Comparison of ENCODE assay signal across 18 cellular contexts in genomic region chr1:4650486-4650885, GRCh38. TPM values are rescaled to one million over a fixed set of nuclear protein-coding genes. Genes with fewer than 3 reads are reported as not detected.
DNase-seq lines count a peak whose midpoint lies in the region; ATAC-seq, FAIRE-seq and TF ChIP-seq lines count a peak whose summit lies in the region.
"Had no signal": no experiment of that assay in that cellular context is flagged by ENCODE, and none has a peak within 500 bp of the region (broad histone marks: within the 10 kb centered on the region; RNA-seq: fewer than 3 reads in every experiment).

No MANE protein-coding gene starts in this region.

- POLR2A ChIA-PET in A549 (lab: Yijun Ruan, JAX) = no interaction called here

- H3K9me3 Mint-ChIP-seq in astrocyte (ENCODE audit: unreplicated experiment) = no peaks in the 10 kb centered on the region
- H3K9me3 Mint-ChIP-seq: activated T-cell treated with anti-CD3 and anti-CD28 coated beads, Interleukin-2, amount 50 U/mL, for 24 hours had no signal

- dilution Hi-C loops in keratinocyte (cut with MboI; ENCODE audit: extremely low pct_ligation_motif_present, low sequenced_read_pairs) = no loop called here

- FAIRE-seq in A549 (lab: Jason Lieb, UNC) (no peak), HTR-8/SVneo (lab: Jason Lieb, UNC) (peak; percentile 91), astrocyte (lab: Jason Lieb, UNC) (no peak), keratinocyte (lab: Jason Lieb, UNC) (peak; percentile 87)

- H3K4me1 Mint-ChIP-seq in astrocyte (ENCODE audit: low read depth, unreplicated experiment) = no peaks in the 10 kb centered on the region

- H3K27me3 Mint-ChIP-seq in astrocyte (ENCODE audit: low read depth, unreplicated experiment) = peaks cover 15% of the 10 kb centered on the region

- no peaks in the 10 kb centered on the region for H3K36me3 Mint-ChIP-seq in astrocyte (ENCODE audit: low read depth, unreplicated experiment)
- H3K36me3 Mint-ChIP-seq: activated naive CD8-positive, alpha-beta T cell had no signal

- H3K27me3 ChIP-seq in astrocyte (ENCODE audit: insufficient read depth, low read length) (peaks cover 4% of the 10 kb centered on the region), keratinocyte (ENCODE audit: control insufficient read depth, extremely low read depth, insufficient read depth, low read length) (peaks cover 7% of the 10 kb centered on the region)

- DNase-seq in A549 (ENCODE audit: low read depth in 1 of 2, low spot score in 1 of 2) = peak; percentile 60 to 67
- peak; percentile 82 for DNase-seq in HTR-8/SVneo (ENCODE audit: insufficient read length, low spot score)
- peak; percentile 45 for DNase-seq in astrocyte (ENCODE audit: low read depth)
- DNase-seq in keratinocyte (ENCODE audit: low read depth, low spot score) = peak; percentile 98
- no peak for DNase-seq in HuH-7 (ENCODE audit: low spot score)
- no peak for DNase-seq in NCI-H146 treated with DMSO at 0.1 percent for 48 hours (lab: John Stamatoyannopoulos, UW; ENCODE audit: unreplicated experiment)
- no peak for DNase-seq in NCI-H510A treated with DMSO at 0.1 percent for 48 hours (lab: John Stamatoyannopoulos, UW)
- DNase-seq: activated CD4-positive, alpha-beta T cell treated with anti-CD3 and anti-CD28 coated beads, Interleukin-2, amount 50 U/mL, for 1 hour; activated T-cell treated with anti-CD3 and anti-CD28 coated beads, Interleukin-2, amount 50 U/mL, for 24 hours; Calu3; left ventricle myocardium inferior; NCI-H1105; NK-92 treated with Interleukin-12 subunit alpha and Interleukin-12 subunit beta, amount 100 ng/mL, for 24 hours had no signal

- no peaks in the 10 kb centered on the region for H3K79me2 ChIP-seq in astrocyte (ENCODE audit: insufficient read depth, low read length)
- H3K79me2 ChIP-seq in keratinocyte (ENCODE audit: control insufficient read depth, insufficient read depth, low read length) = no peaks in the 10 kb centered on the region

- H3K4me1 ChIP-seq in A549 (peaks cover 24% of the 10 kb centered on the region), astrocyte (ENCODE audit: insufficient read depth, low read length) (no peaks in the 10 kb centered on the region), keratinocyte (ENCODE audit: control insufficient read depth, extremely low read depth, insufficient read depth, low read length) (peaks cover 28% of the 10 kb centered on the region)

- H3K27ac ChIP-seq in A549 (peak overlapping the region; percentile 61 to 82), astrocyte (ENCODE audit: low read depth, low read length) (no peak overlapping the region), keratinocyte (ENCODE audit: control insufficient read depth, insufficient read depth, low read length) (peak overlapping the region; percentile 69)
- H3K27ac ChIP-seq: left ventricle myocardium inferior had no signal

- peak overlapping the region; percentile 70 for H3K4me2 ChIP-seq in A549
- no peak overlapping the region for H3K4me2 ChIP-seq in astrocyte (ENCODE audit: low read length)
- H3K4me2 ChIP-seq in keratinocyte (ENCODE audit: control insufficient read depth, extremely low read depth, insufficient read depth, low read depth, low read length) = peak overlapping the region; percentile 60

- H3K9ac ChIP-seq in astrocyte (ENCODE audit: low read length) = no peak overlapping the region
- H3K9ac ChIP-seq in keratinocyte (ENCODE audit: control insufficient read depth, extremely low read depth, insufficient read depth, low read length) = peak overlapping the region; percentile 22

- no peak overlapping the region for H3K4me3 Mint-ChIP-seq in astrocyte (ENCODE audit: unreplicated experiment)
- H3K4me3 Mint-ChIP-seq: activated naive CD8-positive, alpha-beta T cell; activated T-cell treated with anti-CD3 and anti-CD28 coated beads, Interleukin-2, amount 50 U/mL, for 24 hours had no signal

- H3K27ac Mint-ChIP-seq in astrocyte (ENCODE audit: unreplicated experiment) = no peak overlapping the region
- H3K27ac Mint-ChIP-seq: activated naive CD8-positive, alpha-beta T cell; activated T-cell treated with anti-CD3 and anti-CD28 coated beads, Interleukin-2, amount 50 U/mL, for 24 hours had no signal

- no peak for TF ChIP-seq RAD21 in A549 (conservative IDR thresholded peaks at IDR 0.05 in 1 of 2, IDR thresholded peaks at IDR 0.05 in 1 of 2)

- no peak for TF ChIP-seq POLR2A in A549 (IDR thresholded peaks at IDR 0.05; ENCODE audit: low read length)

- CTCF ChIA-PET in A549 (lab: Yijun Ruan, JAX) = no interaction called here

- WGBS in A549 (ENCODE audit: missing lambda C conversion rate) = 11% methylated on average over 5 of the region's 8 CpGs

- no peak for TF ChIP-seq EP300 in A549 (IDR thresholded peaks at IDR 0.05)

- H3K36me3 ChIP-seq in astrocyte (ENCODE audit: insufficient read depth, low read length) (no peaks in the 10 kb centered on the region), keratinocyte (ENCODE audit: control insufficient read depth in 2 of 2, extremely low read depth in 1 of 2, insufficient read depth in 2 of 2, low read length in 2 of 2) (no peaks in the 10 kb centered on the region)
- H3K36me3 ChIP-seq: left ventricle myocardium inferior had no signal

- H3K4me3 ChIP-seq in A549 = no peak overlapping the region
- no peak overlapping the region for H3K4me3 ChIP-seq in astrocyte (ENCODE audit: insufficient read depth, low read depth, low read length)
- no peak overlapping the region for H3K4me3 ChIP-seq in keratinocyte (ENCODE audit: control insufficient read depth in 2 of 3, extremely low read depth in 1 of 3, insufficient read depth in 2 of 3, low read depth in 1 of 3, low read length in 3 of 3)
- H3K4me3 ChIP-seq: left ventricle myocardium inferior had no signal

- ATAC-seq in A549 = peak; percentile 80 to 87
- ATAC-seq in HG02623 (IDR thresholded peaks at IDR 0.05; ENCODE audit: unreplicated experiment) = no peak

- H2AFZ ChIP-seq in astrocyte (ENCODE audit: low read depth, low read length) = no peak overlapping the region
- H2AFZ ChIP-seq in keratinocyte (ENCODE audit: control insufficient read depth, low read length) = no peak overlapping the region

- H4K20me1 ChIP-seq in astrocyte (ENCODE audit: insufficient read depth, low read length) = no peaks in the 10 kb centered on the region
- no peaks in the 10 kb centered on the region for H4K20me1 ChIP-seq in keratinocyte (ENCODE audit: control insufficient read depth, extremely low read depth, insufficient read depth, low read length)

- TF ChIP-seq CTCF in A549 (IDR thresholded peaks at IDR 0.05) (no peak), astrocyte (IDR thresholded peaks at IDR 0.05; ENCODE audit: insufficient read depth, low read depth, low read length) (no peak), keratinocyte (optimal IDR thresholded peaks at IDR 0.05 in 1 of 3, IDR thresholded peaks at IDR 0.05 in 1 of 3, conservative IDR thresholded peaks at IDR 0.05 in 1 of 3; ENCODE audit: extremely low read depth in 1 of 3, insufficient read depth in 2 of 3, low read length in 3 of 3) (no peak)

- no peaks in the 10 kb centered on the region for H3K9me3 ChIP-seq in A549
- peaks cover 7% of the 10 kb centered on the region for H3K9me3 ChIP-seq in astrocyte (ENCODE audit: insufficient read depth, low read depth, low read length)
- H3K9me3 ChIP-seq in keratinocyte (ENCODE audit: control insufficient read depth, low read depth, low read length) = no peaks in the 10 kb centered on the region
- H3K9me3 ChIP-seq: left ventricle myocardium inferior had no signal

- H3K9me1 ChIP-seq in keratinocyte (ENCODE audit: control insufficient read depth, extremely low read depth, insufficient read depth, low read length) = no peaks in the 10 kb centered on the region

TF ChIP-seq in A549, 52 proteins besides CTCF, POLR2A, EP300 and RAD21:
- TF ChIP-seq FOSL2 (IDR thresholded peaks at IDR 0.05) = 0 out of 2 replicates have a peak, but pooled peaks have one; percentile 38
- TF ChIP-seq FOSL2 (CRISPR knock-in tag; IDR thresholded peaks at IDR 0.05) = peak; percentile 53
- TF ChIP-seq KDM1A (IDR thresholded peaks at IDR 0.05; ENCODE audit: low read depth) = no peak

RNA-seq across cellular contexts. Expression of gene AJAP1, which starts 3.9 kb away (rescaled TPM):
- polyA plus RNA-seq in A549 (2011; rRNA removed) = not detected in 2 replicates
- not detected in 2 replicates for polyA plus RNA-seq in A549 (2012; cell fraction: cytosol; rRNA removed)
- not detected in 2 replicates for polyA plus RNA-seq in A549 (2012; cell fraction: nucleus; rRNA removed)
- polyA plus RNA-seq in A549 (2017; fragmentation: RNase III; extraction: RNeasy Plus Mini Kit Qiagen cat#74134 plus additional on column Dnase treatment) = not detected in 3 replicates
- polyA minus RNA-seq in A549 (2011; rRNA and poly(A)+ RNA removed) = not detected in 2 replicates
- total RNA-seq in astrocyte = 0.29 and 0.34 TPM in 2 replicates
- 2.2 to 2.8 TPM (median 2.5 TPM) in 3 replicates for polyA plus RNA-seq in keratinocyte
- polyA plus RNA-seq in keratinocyte (2011; ENCODE audit: low read depth) = 1.9 TPM
- polyA plus RNA-seq in keratinocyte (2011; cell fraction: cytosol; rRNA removed) = 1.8 and 2.4 TPM in 2 replicates
- polyA plus RNA-seq in keratinocyte (2011; cell fraction: nucleus; rRNA removed) = 3.4 and 4.7 TPM in 2 replicates
- 2.3 and 3.6 TPM in 2 replicates for polyA plus RNA-seq in keratinocyte (2012; ENCODE audit: low replicate concordance)
- 1.7 to 3.4 TPM (median 1.8 TPM) in 3 replicates for polyA minus RNA-seq in keratinocyte
- 3.5 TPM for polyA minus RNA-seq in keratinocyte (2011; cell fraction: cytosol; rRNA and poly(A)+ RNA removed)
- polyA minus RNA-seq in keratinocyte (2011; cell fraction: nucleus; rRNA and poly(A)+ RNA removed) = 3.1 and 4.1 TPM in 2 replicates
- total RNA-seq: Calu3, HT-29, myocyte, SK-MEL-5 had no signal

Comparison
In these comparisons a context has a peak if more than half of its experiments do, and no peak if none do; other contexts are left out.
1. DNase-seq: peak in A549 (2 of 2), HTR-8/SVneo (single experiment), astrocyte (single experiment) and keratinocyte (single experiment); none in HuH-7 (single experiment), NCI-H146 treated with DMSO at 0.1 percent for 48 hours (single experiment) and NCI-H510A treated with DMSO at 0.1 percent for 48 hours (single experiment).